In the genomic region with DNA sequence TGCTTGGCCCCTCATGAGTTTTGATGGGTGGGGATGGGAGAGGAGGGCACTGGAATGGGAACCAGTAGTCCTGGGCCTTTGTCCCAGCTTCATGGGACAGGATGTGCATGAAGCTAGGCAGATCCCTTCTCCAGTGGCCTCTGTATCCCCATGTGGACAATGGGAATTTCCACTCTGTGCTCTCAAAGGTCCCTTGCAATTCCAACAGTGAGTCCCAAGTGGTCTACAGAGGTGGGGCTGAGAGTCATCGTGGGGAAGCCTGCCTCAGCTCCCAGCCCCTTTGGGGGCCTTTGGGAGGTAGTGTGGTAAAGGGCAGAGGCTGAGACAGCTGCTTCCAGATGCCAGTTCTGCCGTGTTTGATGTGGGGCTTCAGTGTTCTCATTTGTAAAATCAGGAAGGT, we compare ENCODE assay signal across 13 cellular contexts. TPM values are rescaled to one million over a fixed set of nuclear protein-coding genes. Genes with fewer than 3 reads are reported as not detected.
DNase-seq lines count a peak whose midpoint lies in the region; ATAC-seq and TF ChIP-seq lines count a peak whose summit lies in the region.
"Had no signal": no experiment of that assay in that cellular context is flagged by ENCODE, and none has a peak within 500 bp of the region (broad histone marks: within the 10 kb centered on the region; RNA-seq: fewer than 3 reads in every experiment).

No MANE protein-coding gene starts in this region.

- intact Hi-C loops in right lobe of liver (cut with DNase I) (loop anchor here in 1 of 2 donors (5.0 kb wide), 1 partner anchor 37 kb away; a partner anchor contains a TSS), tibial artery (cut with DNase I; ENCODE audit: low total_unique reads) (no loop called here)

- H3K9me3 ChIP-seq in right lobe of liver (no peaks in the 10 kb centered on the region), tibial artery (no peaks in the 10 kb centered on the region)
- H3K9me3 ChIP-seq: colonic mucosa had no signal

- no peak overlapping the region for H3K4me3 Mint-ChIP-seq in activated naive CD8-positive, alpha-beta T cell
- H3K4me3 Mint-ChIP-seq in activated naive CD8-positive, alpha-beta T cell treated with anti-CD3 and anti-CD28 coated beads, Interleukin-2, amount 50 U/mL, for 24 hours, result no peak overlapping the region
- no peak overlapping the region for H3K4me3 Mint-ChIP-seq in activated CD4-positive, alpha-beta memory T cell treated with anti-CD3 and anti-CD28 coated beads, Interleukin-2, amount 10 ng/mL, durations not matched to agents 7 days and 5 days
- H3K4me3 Mint-ChIP-seq: neural crest cell had no signal

- TF ChIP-seq POLR2A in right lobe of liver (IDR thresholded peaks at IDR 0.05), result no peak

- no peak for ATAC-seq in activated naive CD8-positive, alpha-beta T cell treated with anti-CD3 and anti-CD28 coated beads, Interleukin-2, amount 50 U/mL, for 24 hours
- ATAC-seq in right lobe of liver, result no peak
- ATAC-seq in HG02588 (IDR thresholded peaks at IDR 0.05; ENCODE audit: unreplicated experiment), result no peak
- ATAC-seq in GM18868 (IDR thresholded peaks at IDR 0.05; ENCODE audit: unreplicated experiment), result no peak
- ATAC-seq: GM12878 had no signal

- H3K27ac ChIP-seq in angular gyrus (ENCODE audit: low read depth, low read length) (peak overlapping the region; percentile 73), right lobe of liver (peak overlapping the region; percentile 71 to 92 (median 84)), tibial artery (peak overlapping the region; percentile 95 to 98)
- H3K27ac ChIP-seq: colonic mucosa had no signal

- peak overlapping the region; percentile 68 for H3K27ac Mint-ChIP-seq in activated naive CD8-positive, alpha-beta T cell
- H3K27ac Mint-ChIP-seq in activated naive CD8-positive, alpha-beta T cell treated with anti-CD3 and anti-CD28 coated beads, Interleukin-2, amount 50 U/mL, for 24 hours, result no peak overlapping the region
- no peak overlapping the region for H3K27ac Mint-ChIP-seq in activated CD4-positive, alpha-beta memory T cell treated with anti-CD3 and anti-CD28 coated beads, Interleukin-2, amount 10 ng/mL, durations not matched to agents 7 days and 5 days
- H3K27ac Mint-ChIP-seq: activated T-helper 2 cell treated with anti-CD3 and anti-CD28 coated beads, Interferon-gamma antibody, Interleukin-2, Interleukin-4, amounts not matched to agents 10 μg/mL and 5 μg/mL and 100 μg/mL, durations not matched to agents 14 hours and 24 hours and 36 hours had no signal

- H3K4me3 ChIP-seq in right lobe of liver (no peak overlapping the region), tibial artery (no peak overlapping the region)
- H3K4me3 ChIP-seq: colonic mucosa, GM12878 had no signal

- CTCF ChIA-PET in activated CD4-positive, alpha-beta memory T cell treated with anti-CD3 and anti-CD28 coated beads, Interleukin-2, amount 10 ng/mL, durations not matched to agents 7 days and 5 days (lab: Charles Lee), result interaction anchor here (1.3 kb wide), 1 partner anchor 9 kb away, joined by 4 read pairs; no protein-coding TSS in a partner anchor

- H3K4me1 ChIP-seq in right lobe of liver (peaks cover 4 to 58% (median 27%) of the 10 kb centered on the region in 4 donors), tibial artery (peaks cover 20 to 100% (median 90%) of the 10 kb centered on the region in 4 donors)

- H3K27me3 Mint-ChIP-seq in activated naive CD8-positive, alpha-beta T cell, result no peaks in the 10 kb centered on the region
- no peaks in the 10 kb centered on the region for H3K27me3 Mint-ChIP-seq in activated naive CD8-positive, alpha-beta T cell treated with anti-CD3 and anti-CD28 coated beads, Interleukin-2, amount 50 U/mL, for 24 hours
- no peaks in the 10 kb centered on the region for H3K27me3 Mint-ChIP-seq in activated CD4-positive, alpha-beta memory T cell treated with anti-CD3 and anti-CD28 coated beads, Interleukin-2, amount 10 ng/mL, durations not matched to agents 7 days and 5 days

- H3K36me3 Mint-ChIP-seq in activated naive CD8-positive, alpha-beta T cell, result no peaks in the 10 kb centered on the region
- peaks cover 4% of the 10 kb centered on the region for H3K36me3 Mint-ChIP-seq in activated naive CD8-positive, alpha-beta T cell treated with anti-CD3 and anti-CD28 coated beads, Interleukin-2, amount 50 U/mL, for 24 hours (ENCODE audit: low read depth)
- peaks cover 24% of the 10 kb centered on the region for H3K36me3 Mint-ChIP-seq in activated CD4-positive, alpha-beta memory T cell treated with anti-CD3 and anti-CD28 coated beads, Interleukin-2, amount 10 ng/mL, durations not matched to agents 7 days and 5 days (ENCODE audit: low read depth)

- peaks cover 0 to 15% (median 5%) of the 10 kb centered on the region in 4 donors for H3K36me3 ChIP-seq in right lobe of liver
- peaks cover 15 to 37% (median 22%) of the 10 kb centered on the region in 3 donors for H3K36me3 ChIP-seq in tibial artery
- H3K36me3 ChIP-seq: colonic mucosa had no signal

- POLR2A ChIA-PET in activated CD4-positive, alpha-beta memory T cell treated with anti-CD3 and anti-CD28 coated beads, Interleukin-2, amount 10 ng/mL, durations not matched to agents 7 days and 5 days (lab: Charles Lee), result interaction anchor here (0.7 to 0.9 kb wide), 2 partner anchors 16 to 29 kb away, joined by 3 read pairs; no protein-coding TSS in a partner anchor

- no peaks in the 10 kb centered on the region for H3K9me3 Mint-ChIP-seq in activated naive CD8-positive, alpha-beta T cell (ENCODE audit: low read depth)
- no peaks in the 10 kb centered on the region for H3K9me3 Mint-ChIP-seq in activated naive CD8-positive, alpha-beta T cell treated with anti-CD3 and anti-CD28 coated beads, Interleukin-2, amount 50 U/mL, for 24 hours
- no peaks in the 10 kb centered on the region for H3K9me3 Mint-ChIP-seq in activated CD4-positive, alpha-beta memory T cell treated with anti-CD3 and anti-CD28 coated beads, Interleukin-2, amount 10 ng/mL, durations not matched to agents 7 days and 5 days
- H3K9me3 Mint-ChIP-seq: activated T-helper 2 cell treated with anti-CD3 and anti-CD28 coated beads, Interferon-gamma antibody, Interleukin-2, Interleukin-4, amounts not matched to agents 10 μg/mL and 5 μg/mL and 100 μg/mL, durations not matched to agents 14 hours and 24 hours and 36 hours; neural crest cell had no signal

- H3K27me3 ChIP-seq in right lobe of liver (no peaks in the 10 kb centered on the region), tibial artery (no peaks in the 10 kb centered on the region)
- H3K27me3 ChIP-seq: colonic mucosa had no signal

- WGBS in right lobe of liver (ENCODE audit: insufficient coverage, low coverage, low lambda C conversion rate, missing lambda C conversion rate), result 40% methylated on average over 1 of the region's 2 CpGs

- no peak for TF ChIP-seq CTCF in right lobe of liver (IDR thresholded peaks at IDR 0.05)
- TF ChIP-seq CTCF in tibial artery (IDR thresholded peaks at IDR 0.05), result no peak

- H3K4me1 Mint-ChIP-seq in activated naive CD8-positive, alpha-beta T cell (ENCODE audit: low read depth), result peaks cover 18% of the 10 kb centered on the region
- H3K4me1 Mint-ChIP-seq in activated naive CD8-positive, alpha-beta T cell treated with anti-CD3 and anti-CD28 coated beads, Interleukin-2, amount 50 U/mL, for 24 hours, result peaks cover 18% of the 10 kb centered on the region
- peaks cover 3% of the 10 kb centered on the region for H3K4me1 Mint-ChIP-seq in activated CD4-positive, alpha-beta memory T cell treated with anti-CD3 and anti-CD28 coated beads, Interleukin-2, amount 10 ng/mL, durations not matched to agents 7 days and 5 days

- no peak for DNase-seq in activated naive CD8-positive, alpha-beta T cell treated with anti-CD3 and anti-CD28 coated beads, Interleukin-2, amount 50 U/mL, for 24 hours
- DNase-seq in right lobe of liver (no peak), tibial artery (no peak)
- no peak for DNase-seq in activated CD4-positive, alpha-beta memory T cell treated with anti-CD3 and anti-CD28 coated beads, Interleukin-2, amount 10 ng/mL, durations not matched to agents 7 days and 5 days
- DNase-seq: colonic mucosa, SW 1271 had no signal

RNA-seq across cellular contexts. Expression of a gene that starts 1.9 kb away (rescaled TPM):
- 10 to 100 TPM; 14.0 to 69.7 (median 38.2) TPM for total RNA-seq in right lobe of liver
- total RNA-seq in activated CD4-positive, alpha-beta memory T cell treated with anti-CD3 and anti-CD28 coated beads, Interleukin-2, amount 10 ng/mL, durations not matched to agents 7 days and 5 days, result 1 to 10 TPM; 1.1 to 1.4 TPM

RNA-seq across cellular contexts. Expression of a gene that starts 28.5 kb away (rescaled TPM):
- total RNA-seq in right lobe of liver, result 10 to 100 TPM in 2 of 6 experiments, 1 to 10 TPM in 4; 6.6 to 17.3 (median 8.4) TPM
- 1 to 10 TPM; 7.0 TPM for total RNA-seq in activated CD4-positive, alpha-beta memory T cell treated with anti-CD3 and anti-CD28 coated beads, Interleukin-2, amount 10 ng/mL, durations not matched to agents 7 days and 5 days

RNA-seq across cellular contexts. Expression of a gene that starts 28.6 kb away (rescaled TPM):
- total RNA-seq in right lobe of liver, result 10 to 100 TPM; 10.5 to 18.7 (median 15.6) TPM
- 10 to 100 TPM; 65.8 to 73.6 TPM for total RNA-seq in activated CD4-positive, alpha-beta memory T cell treated with anti-CD3 and anti-CD28 coated beads, Interleukin-2, amount 10 ng/mL, durations not matched to agents 7 days and 5 days

RNA-seq across cellular contexts. Expression of a gene that starts 37.0 kb away (rescaled TPM):
- total RNA-seq in right lobe of liver, result 10 to 100 TPM in 5 of 6 experiments, 1 to 10 TPM in 1; 8.6 to 46.1 (median 22.1) TPM
- 10 to 100 TPM; 37.1 to 38.1 TPM for total RNA-seq in activated CD4-positive, alpha-beta memory T cell treated with anti-CD3 and anti-CD28 coated beads, Interleukin-2, amount 10 ng/mL, durations not matched to agents 7 days and 5 days

RNA-seq across cellular contexts. Expression of a gene that starts 37.2 kb away (rescaled TPM):
- 10 to 100 TPM in 4 of 6 experiments, 1 to 10 TPM in 2; 7.2 to 12.7 (median 10.4) TPM for total RNA-seq in right lobe of liver
- total RNA-seq in activated CD4-positive, alpha-beta memory T cell treated with anti-CD3 and anti-CD28 coated beads, Interleukin-2, amount 10 ng/mL, durations not matched to agents 7 days and 5 days, result 10 to 100 TPM; 12.7 to 14.8 TPM

Comparison
In these comparisons a context has a peak if more than half of its experiments do, and no peak if none do; other contexts are left out.
1. RNA of a gene that starts 1.9 kb away (total RNA-seq): 14.0 to 69.7 TPM in right lobe of liver; 1.1 to 1.4 TPM in activated CD4-positive, alpha-beta memory T cell treated with anti-CD3 and anti-CD28 coated beads, Interleukin-2, amount 10 ng/mL, durations not matched to agents 7 days and 5 days; every median in the first group is over 4 times any median in the second.
2. Peak in every context shown above with its lines, with median percentiles within 50 percentile points of each other: H3K27ac ChIP-seq.